Comparison of ENCODE assay signal across 1 cellular context in the genomic region with DNA sequence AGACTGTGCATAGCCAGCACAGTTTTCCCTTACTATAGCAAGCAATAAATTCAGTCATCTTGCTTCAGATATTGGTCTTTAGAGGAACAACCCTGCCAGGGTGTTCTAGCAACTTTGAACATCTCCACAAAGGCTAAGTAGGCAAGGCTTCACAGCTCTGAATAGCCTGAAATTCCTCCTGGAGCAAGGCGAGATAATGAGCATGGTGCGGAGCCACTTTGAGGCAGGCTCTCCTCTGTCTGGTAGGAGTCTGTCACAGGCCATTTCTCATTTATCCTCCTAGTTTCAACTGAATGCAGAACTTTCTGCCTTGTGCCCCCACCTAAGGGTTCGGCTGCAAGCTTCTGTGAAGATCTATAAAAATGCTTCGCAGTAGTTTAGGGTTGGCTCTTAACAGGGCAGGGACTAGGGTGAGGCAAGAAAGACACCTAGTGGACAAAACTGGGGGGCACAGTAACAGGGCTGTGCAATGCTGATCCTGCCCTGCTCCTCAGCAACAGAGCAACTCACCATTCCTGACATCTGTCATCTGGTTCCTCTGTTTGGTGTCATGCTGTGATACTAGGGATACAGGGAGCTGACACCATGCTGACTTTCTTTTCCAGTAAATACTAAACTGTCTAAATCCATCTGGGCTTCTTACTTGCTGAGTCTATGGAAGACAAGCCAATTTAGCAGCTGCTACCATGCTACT.
TF ChIP-seq lines count a peak whose summit lies in the region.

No MANE protein-coding gene starts in this region.

TF ChIP-seq in HepG2, 621 proteins besides CTCF, POLR2A, EP300 and RAD21 (continued from another document):
- TF ChIP-seq CEBPB (IDR thresholded peaks at IDR 0.05; ENCODE audit: borderline replicate concordance, low read depth, low read length) (peak; percentile 17; the same call in 1 of the 2 replicates), TEAD3 (CRISPR knock-in tag; optimal IDR thresholded peaks at IDR 0.05; ENCODE audit: borderline replicate concordance) (peak; percentile 14), CEBPG (CRISPR knock-in tag; IDR thresholded peaks at IDR 0.05) (0 out of 2 replicates have a peak, but pooled peaks have one; percentile 10), ZNF501 (CRISPR knock-in tag; IDR thresholded peaks at IDR 0.05) (peak; percentile 33; the same call in 1 of the 2 replicates), ZNF383 (CRISPR knock-in tag; IDR thresholded peaks at IDR 0.05; ENCODE audit: borderline replicate concordance) (0 out of 2 replicates have a peak, but pooled peaks have one; percentile 33), ZNF3 (CRISPR knock-in tag; IDR thresholded peaks at IDR 0.05) (no peak), GATAD2A (CRISPR knock-in tag; IDR thresholded peaks at IDR 0.05) (0 out of 2 replicates have a peak, but pooled peaks have one; percentile 35), FOSL2 (CRISPR knock-in tag; IDR thresholded peaks at IDR 0.05) (no peak), SMC3 (IDR thresholded peaks at IDR 0.05; ENCODE audit: low read length) (peak; percentile 80), ZFX (CRISPR knock-in tag; IDR thresholded peaks at IDR 0.05; ENCODE audit: low read depth) (0 out of 2 replicates have a peak, but pooled peaks have one; percentile 25), ELF3 (CRISPR knock-in tag; IDR thresholded peaks at IDR 0.05) (0 out of 2 replicates have a peak, but pooled peaks have one; percentile 22), FOXA3 (CRISPR knock-in tag; IDR thresholded peaks at IDR 0.05) (0 out of 2 replicates have a peak, but pooled peaks have one; percentile 19), ZNF333 (CRISPR knock-in tag; IDR thresholded peaks at IDR 0.05; ENCODE audit: borderline replicate concordance) (no peak), KLF16 (CRISPR knock-in tag; IDR thresholded peaks at IDR 0.05) (0 out of 4 replicates have a peak, but pooled peaks of 1 of the 2 experiments have one; percentile 17), STAG1 (CRISPR knock-in tag; IDR thresholded peaks at IDR 0.05) (peak; percentile 87), SUZ12 (IDR thresholded peaks at IDR 0.05; ENCODE audit: low read depth, low read length) (no peak), ERF (CRISPR knock-in tag; IDR thresholded peaks at IDR 0.05) (peak; percentile 22; the same call in 1 of the 2 replicates), SSRP1 (CRISPR knock-in tag; IDR thresholded peaks at IDR 0.05) (no peak), ZNF292 (CRISPR knock-in tag; IDR thresholded peaks at IDR 0.05; ENCODE audit: borderline replicate concordance, low read depth) (no peak)
- TF ChIP-seq, protein P1, sequence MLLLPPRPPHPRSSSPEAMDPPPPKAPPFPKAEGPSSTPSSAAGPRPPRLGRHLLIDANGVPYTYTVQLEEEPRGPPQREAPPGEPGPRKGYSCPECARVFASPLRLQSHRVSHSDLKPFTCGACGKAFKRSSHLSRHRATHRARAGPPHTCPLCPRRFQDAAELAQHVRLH (CRISPR knock-in tag; IDR thresholded peaks at IDR 0.05; ENCODE audit: borderline replicate concordance, low read depth) = 0 out of 2 replicates have a peak, but pooled peaks have one; percentile 34
- TF ChIP-seq, protein P2, sequence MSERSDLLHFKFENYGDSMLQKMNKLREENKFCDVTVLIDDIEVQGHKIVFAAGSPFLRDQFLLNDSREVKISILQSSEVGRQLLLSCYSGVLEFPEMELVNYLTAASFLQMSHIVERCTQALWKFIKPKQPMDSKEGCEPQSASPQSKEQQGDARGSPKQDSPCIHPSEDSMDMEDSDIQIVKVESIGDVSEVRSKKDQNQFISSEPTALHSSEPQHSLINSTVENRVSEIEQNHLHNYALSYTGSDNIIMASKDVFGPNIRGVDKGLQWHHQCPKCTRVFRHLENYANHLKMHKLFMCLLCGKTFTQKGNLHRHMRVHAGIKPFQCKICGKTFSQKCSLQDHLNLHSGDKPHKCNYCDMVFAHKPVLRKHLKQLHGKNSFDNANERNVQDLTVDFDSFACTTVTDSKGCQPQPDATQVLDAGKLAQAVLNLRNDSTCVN (CRISPR knock-in tag; IDR thresholded peaks at IDR 0.05; ENCODE audit: borderline replicate concordance) = 0 out of 2 replicates have a peak, but pooled peaks have one; percentile 25
- TF ChIP-seq, protein P3, sequence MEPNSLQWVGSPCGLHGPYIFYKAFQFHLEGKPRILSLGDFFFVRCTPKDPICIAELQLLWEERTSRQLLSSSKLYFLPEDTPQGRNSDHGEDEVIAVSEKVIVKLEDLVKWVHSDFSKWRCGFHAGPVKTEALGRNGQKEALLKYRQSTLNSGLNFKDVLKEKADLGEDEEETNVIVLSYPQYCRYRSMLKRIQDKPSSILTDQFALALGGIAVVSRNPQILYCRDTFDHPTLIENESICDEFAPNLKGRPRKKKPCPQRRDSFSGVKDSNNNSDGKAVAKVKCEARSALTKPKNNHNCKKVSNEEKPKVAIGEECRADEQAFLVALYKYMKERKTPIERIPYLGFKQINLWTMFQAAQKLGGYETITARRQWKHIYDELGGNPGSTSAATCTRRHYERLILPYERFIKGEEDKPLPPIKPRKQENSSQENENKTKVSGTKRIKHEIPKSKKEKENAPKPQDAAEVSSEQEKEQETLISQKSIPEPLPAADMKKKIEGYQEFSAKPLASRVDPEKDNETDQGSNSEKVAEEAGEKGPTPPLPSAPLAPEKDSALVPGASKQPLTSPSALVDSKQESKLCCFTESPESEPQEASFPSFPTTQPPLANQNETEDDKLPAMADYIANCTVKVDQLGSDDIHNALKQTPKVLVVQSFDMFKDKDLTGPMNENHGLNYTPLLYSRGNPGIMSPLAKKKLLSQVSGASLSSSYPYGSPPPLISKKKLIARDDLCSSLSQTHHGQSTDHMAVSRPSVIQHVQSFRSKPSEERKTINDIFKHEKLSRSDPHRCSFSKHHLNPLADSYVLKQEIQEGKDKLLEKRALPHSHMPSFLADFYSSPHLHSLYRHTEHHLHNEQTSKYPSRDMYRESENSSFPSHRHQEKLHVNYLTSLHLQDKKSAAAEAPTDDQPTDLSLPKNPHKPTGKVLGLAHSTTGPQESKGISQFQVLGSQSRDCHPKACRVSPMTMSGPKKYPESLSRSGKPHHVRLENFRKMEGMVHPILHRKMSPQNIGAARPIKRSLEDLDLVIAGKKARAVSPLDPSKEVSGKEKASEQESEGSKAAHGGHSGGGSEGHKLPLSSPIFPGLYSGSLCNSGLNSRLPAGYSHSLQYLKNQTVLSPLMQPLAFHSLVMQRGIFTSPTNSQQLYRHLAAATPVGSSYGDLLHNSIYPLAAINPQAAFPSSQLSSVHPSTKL (CRISPR knock-in tag; IDR thresholded peaks at IDR 0.05) = 0 out of 2 replicates have a peak, but pooled peaks have one; percentile 17
